ENCODE assay signal across 8 cellular contexts in genomic region chr10:67849331-67850011, GRCh38. TPM values are rescaled to one million over a fixed set of nuclear protein-coding genes. Genes with fewer than 3 reads are reported as not detected.
DNase-seq lines count a peak whose midpoint lies in the region; ATAC-seq, FAIRE-seq and TF ChIP-seq lines count a peak whose summit lies in the region.

No MANE protein-coding gene starts in this region.

- FAIRE-seq in keratinocyte (lab: Jason Lieb, UNC), result peak; percentile 72

- dilution Hi-C loops in keratinocyte (cut with MboI; ENCODE audit: extremely low pct_ligation_motif_present, low sequenced_read_pairs), result no loop called here

- H3K4me2 ChIP-seq in keratinocyte (ENCODE audit: control insufficient read depth, extremely low read depth, insufficient read depth, low read depth, low read length), result peak overlapping the region; percentile 96

- no peaks in the 10 kb centered on the region for H3K9me3 ChIP-seq in keratinocyte (ENCODE audit: control insufficient read depth, low read depth, low read length)

- no peaks in the 10 kb centered on the region for H3K9me1 ChIP-seq in keratinocyte (ENCODE audit: control insufficient read depth, extremely low read depth, insufficient read depth, low read length)

- peak overlapping the region; percentile 98 for H2AFZ ChIP-seq in keratinocyte (ENCODE audit: control insufficient read depth, low read length)

- ATAC-seq in GM19025 (IDR thresholded peaks at IDR 0.05; ENCODE audit: low read depth, unreplicated experiment), result peak; percentile 82
- peak; percentile 97 for ATAC-seq in HG03280 (IDR thresholded peaks at IDR 0.05; ENCODE audit: unreplicated experiment)

- TF ChIP-seq CTCF in AG09319 (IDR thresholded peaks at IDR 0.05; ENCODE audit: low read depth, low read length) (no peak; the same call in 1 of the 2 replicates), keratinocyte (optimal IDR thresholded peaks at IDR 0.05 in 1 of 3, IDR thresholded peaks at IDR 0.05 in 1 of 3, conservative IDR thresholded peaks at IDR 0.05 in 1 of 3; ENCODE audit: extremely low read depth in 1 of 3, insufficient read depth in 2 of 3, low read length in 3 of 3) (no peak)

- peak overlapping the region; percentile 95 for H3K9ac ChIP-seq in keratinocyte (ENCODE audit: control insufficient read depth, extremely low read depth, insufficient read depth, low read length)

- H3K79me2 ChIP-seq in keratinocyte (ENCODE audit: control insufficient read depth, insufficient read depth, low read length), result no peaks in the 10 kb centered on the region

- peak overlapping the region; percentile 65 to 99 (median 96) for H3K4me3 ChIP-seq in keratinocyte (ENCODE audit: control insufficient read depth in 2 of 3, extremely low read depth in 1 of 3, insufficient read depth in 2 of 3, low read depth in 1 of 3, low read length in 3 of 3)

- DNase-seq in AG09319 (ENCODE audit: extremely low read depth, low read depth) (peak; percentile 90), NCI-H345 (lab: John Stamatoyannopoulos, UW) (peak; percentile 88), cerebellar cortex (ENCODE audit: low spot score) (peak; percentile 97), keratinocyte (ENCODE audit: low read depth, low spot score) (peak; percentile 56)
- DNase-seq in activated CD4-positive, CD25-positive, alpha-beta regulatory T cell treated with anti-CD3 and anti-CD28 coated beads, Interleukin-2, amount 50 U/mL, for 16 hours (ENCODE audit: low read depth, low spot score), result peak; percentile 89
- peak; percentile 86 to 95 (median 88) for DNase-seq in stimulated activated CD4-positive, alpha-beta T cell treated with anti-CD3 and anti-CD28 coated beads, Interleukin-12 subunit alpha, Interleukin-12 subunit beta, amount 100 ng/mL, for 48 hours (ENCODE audit: low read depth in 2 of 3, low spot score in 1 of 3)

- peak overlapping the region; percentile 96 for H3K27ac ChIP-seq in keratinocyte (ENCODE audit: control insufficient read depth, insufficient read depth, low read length)

- H3K27me3 ChIP-seq in keratinocyte (ENCODE audit: control insufficient read depth, extremely low read depth, insufficient read depth, low read length), result no peaks in the 10 kb centered on the region

- H4K20me1 ChIP-seq in keratinocyte (ENCODE audit: control insufficient read depth, extremely low read depth, insufficient read depth, low read length), result no peaks in the 10 kb centered on the region

- no peaks in the 10 kb centered on the region for H3K36me3 ChIP-seq in keratinocyte (ENCODE audit: control insufficient read depth in 2 of 2, extremely low read depth in 1 of 2, insufficient read depth in 2 of 2, low read length in 2 of 2)

- H3K4me1 ChIP-seq in keratinocyte (ENCODE audit: control insufficient read depth, extremely low read depth, insufficient read depth, low read length), result peaks cover 3% of the 10 kb centered on the region

RNA-seq across cellular contexts. Expression of gene DNAJC12, which starts 11.5 kb away (rescaled TPM):
- 0.31 to 0.45 TPM (median 0.31 TPM) in 3 replicates for polyA plus RNA-seq in keratinocyte
- polyA plus RNA-seq in keratinocyte (2011; ENCODE audit: low read depth), result 0.22 TPM
- 0.19 and 0.56 TPM in 2 replicates for polyA plus RNA-seq in keratinocyte (2011; cell fraction: cytosol; rRNA removed)
- 0.56 and 0.67 TPM in 2 replicates for polyA plus RNA-seq in keratinocyte (2011; cell fraction: nucleus; rRNA removed)
- polyA plus RNA-seq in keratinocyte (2012; ENCODE audit: low replicate concordance), result 0.13 and 0.21 TPM in 2 replicates
- not detected in 3 replicates for polyA minus RNA-seq in keratinocyte
- not detected for polyA minus RNA-seq in keratinocyte (2011; cell fraction: cytosol; rRNA and poly(A)+ RNA removed)
- 1.2 TPM in 1 of 2 replicates, not detected in the other for polyA minus RNA-seq in keratinocyte (2011; cell fraction: nucleus; rRNA and poly(A)+ RNA removed)

RNA-seq across cellular contexts. Expression of gene SIRT1, which starts 35.0 kb away (rescaled TPM):
- 4.6 to 9.8 TPM (median 6.1 TPM) in 3 replicates for polyA plus RNA-seq in keratinocyte
- polyA plus RNA-seq in keratinocyte (2011; ENCODE audit: low read depth), result 41.3 TPM
- polyA plus RNA-seq in keratinocyte (2011; cell fraction: cytosol; rRNA removed), result 3.9 and 8.1 TPM in 2 replicates
- polyA plus RNA-seq in keratinocyte (2011; cell fraction: nucleus; rRNA removed), result 7.3 and 9.5 TPM in 2 replicates
- 5.7 and 23.2 TPM in 2 replicates for polyA plus RNA-seq in keratinocyte (2012; ENCODE audit: low replicate concordance)
- polyA minus RNA-seq in keratinocyte, result 1.4 to 4.6 TPM (median 2.9 TPM) in 3 replicates
- 3.1 TPM for polyA minus RNA-seq in keratinocyte (2011; cell fraction: cytosol; rRNA and poly(A)+ RNA removed)
- polyA minus RNA-seq in keratinocyte (2011; cell fraction: nucleus; rRNA and poly(A)+ RNA removed), result 3.5 and 7.8 TPM in 2 replicates

Comparison
In these comparisons a context has a peak if more than half of its experiments do, and no peak if none do; other contexts are left out.
1. Peak in every context shown above with its lines: DNase-seq, ATAC-seq, H3K4me3 ChIP-seq and H3K27ac ChIP-seq.